ENCODE assay signal across 10 cellular contexts in the genomic region with DNA sequence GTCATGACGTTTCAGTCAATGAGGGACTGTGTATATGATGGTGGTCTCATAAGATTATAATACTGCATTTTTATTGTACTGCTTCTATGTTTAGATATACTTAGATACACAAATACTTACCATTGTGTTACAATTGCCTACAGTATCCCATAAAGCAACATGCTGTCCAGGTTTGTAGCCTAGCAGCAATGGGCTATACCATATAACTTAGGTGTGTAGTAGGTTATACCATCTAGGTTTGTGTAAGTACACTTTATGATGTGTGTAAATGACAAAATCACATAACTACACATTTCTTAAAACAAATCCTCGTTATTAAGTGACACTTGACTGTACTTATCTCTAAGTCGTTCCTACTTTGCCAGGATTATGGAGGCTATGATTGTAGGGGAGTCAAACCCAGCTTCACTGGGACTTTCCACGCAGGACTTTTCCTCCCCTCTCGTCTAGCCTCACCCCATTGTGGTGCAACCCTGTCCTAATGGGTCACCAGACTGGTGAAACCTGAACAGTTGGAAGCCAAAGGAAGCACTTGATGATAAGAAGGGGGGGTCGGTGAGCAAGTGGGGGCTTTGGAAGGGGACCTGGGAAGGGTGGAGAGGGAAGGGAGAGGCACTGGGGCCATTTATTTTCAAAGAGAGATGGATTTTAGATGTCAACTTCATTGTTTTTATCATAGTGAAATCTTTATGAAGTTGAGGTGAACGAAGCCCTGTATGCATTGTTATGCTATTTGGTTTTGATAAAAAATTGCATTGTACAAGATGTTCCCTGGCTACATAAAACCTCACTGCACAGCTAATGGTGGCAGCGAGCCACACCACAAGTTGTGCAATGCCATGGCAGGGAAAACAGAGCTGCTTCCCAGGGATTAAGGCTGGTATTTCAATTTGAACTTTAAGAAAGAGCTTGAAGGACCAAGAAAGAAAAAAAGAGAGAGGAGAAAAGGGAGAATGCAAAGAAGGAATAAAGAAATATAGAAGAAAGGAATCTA.
DNase-seq lines count a peak whose midpoint lies in the region; ATAC-seq, FAIRE-seq and TF ChIP-seq lines count a peak whose summit lies in the region.
"Had no signal": no experiment of that assay in that cellular context is flagged by ENCODE, and none has a peak within 500 bp of the region (broad histone marks: within the 10 kb centered on the region; RNA-seq: fewer than 3 reads in every experiment).

No MANE protein-coding gene starts in this region.

- H3K4me1 Mint-ChIP-seq in T-cell = no peaks in the 10 kb centered on the region
- H3K4me1 Mint-ChIP-seq in activated CD8-positive, alpha-beta T cell treated with anti-CD3 and anti-CD28 coated beads, Interleukin-2, amount 10 ng/mL, durations not matched to agents 7 days and 5 days (ENCODE audit: low read depth) = no peaks in the 10 kb centered on the region

- intact Hi-C loops in right lobe of liver (cut with DNase I) = no loop called here

- H3K36me3 Mint-ChIP-seq in T-cell = no peaks in the 10 kb centered on the region
- H3K36me3 Mint-ChIP-seq in activated CD8-positive, alpha-beta T cell treated with anti-CD3 and anti-CD28 coated beads, Interleukin-2, amount 10 ng/mL, durations not matched to agents 7 days and 5 days (ENCODE audit: low read depth) = no peaks in the 10 kb centered on the region

- H3K4me3 Mint-ChIP-seq in T-cell = no peak overlapping the region
- no peak overlapping the region for H3K4me3 Mint-ChIP-seq in activated CD8-positive, alpha-beta T cell treated with anti-CD3 and anti-CD28 coated beads, Interleukin-2, amount 10 ng/mL, durations not matched to agents 7 days and 5 days

- H3K27ac ChIP-seq in right lobe of liver = no peak overlapping the region

- no peak overlapping the region for H3K27ac Mint-ChIP-seq in T-cell
- no peak overlapping the region for H3K27ac Mint-ChIP-seq in activated CD8-positive, alpha-beta T cell treated with anti-CD3 and anti-CD28 coated beads, Interleukin-2, amount 10 ng/mL, durations not matched to agents 7 days and 5 days

- no peak for TF ChIP-seq POLR2A in right lobe of liver (IDR thresholded peaks at IDR 0.05)

- H3K9me3 Mint-ChIP-seq in T-cell = no peaks in the 10 kb centered on the region
- no peaks in the 10 kb centered on the region for H3K9me3 Mint-ChIP-seq in activated CD8-positive, alpha-beta T cell treated with anti-CD3 and anti-CD28 coated beads, Interleukin-2, amount 10 ng/mL, durations not matched to agents 7 days and 5 days (ENCODE audit: insufficient read depth)

- POLR2A ChIA-PET in T-cell (lab: Charles Lee) = interaction anchor here in 1 of 2 donors (0.7 kb wide), 1 partner anchor 510 kb away, joined by 4 read pairs; no protein-coding TSS in a partner anchor
- POLR2A ChIA-PET in activated CD8-positive, alpha-beta T cell treated with anti-CD3 and anti-CD28 coated beads, Interleukin-2, amount 10 ng/mL, durations not matched to agents 7 days and 5 days (lab: Charles Lee) = no interaction called here

- ATAC-seq in right lobe of liver (peak; percentile 82 to 90 (median 88)), T-cell (replicated peaks in 1 of 4) (no peak)
- ATAC-seq in activated CD8-positive, alpha-beta T cell treated with anti-CD3 and anti-CD28 coated beads, Interleukin-2, amount 10 ng/mL, durations not matched to agents 7 days and 5 days = no peak
- ATAC-seq: activated CD4-positive, CD25-positive, alpha-beta regulatory T cell treated with anti-CD3 and anti-CD28 coated beads, Interleukin-2, amount 50 U/mL, for 24 hours had no signal

- H3K36me3 ChIP-seq in right lobe of liver = no peaks in the 10 kb centered on the region

- DNase-seq in choroid plexus epithelial cell (ENCODE audit: low read depth) (peak; percentile 95), right lobe of liver (peak; percentile 60 to 83 (median 79)), urothelium cell line (ENCODE audit: low spot score) (peak; percentile 47), superior temporal gyrus (ENCODE audit: extremely low spot score) (no peak), T-cell (no peak)
- DNase-seq in activated CD8-positive, alpha-beta T cell treated with anti-CD3 and anti-CD28 coated beads, Interleukin-2, amount 10 ng/mL, durations not matched to agents 7 days and 5 days = no peak
- DNase-seq: stimulated activated CD4-positive, alpha-beta T cell treated with anti-CD3 and anti-CD28 coated beads, Interleukin-2, amount 100 ng/mL, for 48 hours had no signal

- TF ChIP-seq EP300 in Ishikawa (IDR thresholded peaks at IDR 0.05; ENCODE audit: borderline replicate concordance) = no peak

- TF ChIP-seq RAD21 in Ishikawa (IDR thresholded peaks at IDR 0.05; ENCODE audit: low read depth) = no peak

- peaks cover 11 to 19% of the 10 kb centered on the region in 2 donors for H3K27me3 Mint-ChIP-seq in T-cell
- peaks cover 5% of the 10 kb centered on the region for H3K27me3 Mint-ChIP-seq in activated CD8-positive, alpha-beta T cell treated with anti-CD3 and anti-CD28 coated beads, Interleukin-2, amount 10 ng/mL, durations not matched to agents 7 days and 5 days (ENCODE audit: low read depth)

- no peaks in the 10 kb centered on the region for H3K27me3 ChIP-seq in right lobe of liver

- H3K4me3 ChIP-seq in choroid plexus epithelial cell (ENCODE audit: low read depth, low read length) = no peak overlapping the region
- H3K4me3 ChIP-seq in right lobe of liver = no peak overlapping the region

- H3K9me3 ChIP-seq in right lobe of liver = no peaks in the 10 kb centered on the region

- WGBS in right lobe of liver (ENCODE audit: insufficient coverage, low coverage, low lambda C conversion rate, missing lambda C conversion rate) = 41% methylated on average over 8 of the region's 8 CpGs

- peaks cover 0 to 35% (median 3%) of the 10 kb centered on the region in 4 donors for H3K4me1 ChIP-seq in right lobe of liver

- CTCF ChIA-PET in T-cell (lab: Charles Lee) = no interaction called here
- CTCF ChIA-PET in activated CD8-positive, alpha-beta T cell treated with anti-CD3 and anti-CD28 coated beads, Interleukin-2, amount 10 ng/mL, durations not matched to agents 7 days and 5 days (lab: Charles Lee) = no interaction called here

- FAIRE-seq in urothelium cell line (lab: Jason Lieb, UNC) = no peak
- FAIRE-seq: islet of Langerhans had no signal

- no peak for TF ChIP-seq CTCF in choroid plexus epithelial cell (conservative IDR thresholded peaks at IDR 0.05; ENCODE audit: low read depth, low read length)
- TF ChIP-seq CTCF in right lobe of liver (IDR thresholded peaks at IDR 0.05) = no peak

TF ChIP-seq in Ishikawa, 13 proteins besides CTCF, POLR2A, EP300 and RAD21:
- TF ChIP-seq CEBPB (IDR thresholded peaks at IDR 0.05) (peak; percentile 94), CREB1 (IDR thresholded peaks at IDR 0.05; ENCODE audit: low read depth) (no peak)
TF ChIP-seq in Ishikawa: peak in this region for 1.

Comparison
In these comparisons a context has a peak if more than half of its experiments do, and no peak if none do; other contexts are left out.
1. DNase-seq: peak in choroid plexus epithelial cell (single experiment), right lobe of liver (3 of 3) and urothelium cell line (single experiment); none in superior temporal gyrus (single experiment), T-cell (0 of 34) and activated CD8-positive, alpha-beta T cell treated with anti-CD3 and anti-CD28 coated beads, Interleukin-2, amount 10 ng/mL, durations not matched to agents 7 days and 5 days (single experiment).
2. ATAC-seq: peak in right lobe of liver (4 of 4); none in T-cell (0 of 4) and activated CD8-positive, alpha-beta T cell treated with anti-CD3 and anti-CD28 coated beads, Interleukin-2, amount 10 ng/mL, durations not matched to agents 7 days and 5 days (single experiment).